12 cellular contexts compared by ENCODE assay signal in the genomic region with DNA sequence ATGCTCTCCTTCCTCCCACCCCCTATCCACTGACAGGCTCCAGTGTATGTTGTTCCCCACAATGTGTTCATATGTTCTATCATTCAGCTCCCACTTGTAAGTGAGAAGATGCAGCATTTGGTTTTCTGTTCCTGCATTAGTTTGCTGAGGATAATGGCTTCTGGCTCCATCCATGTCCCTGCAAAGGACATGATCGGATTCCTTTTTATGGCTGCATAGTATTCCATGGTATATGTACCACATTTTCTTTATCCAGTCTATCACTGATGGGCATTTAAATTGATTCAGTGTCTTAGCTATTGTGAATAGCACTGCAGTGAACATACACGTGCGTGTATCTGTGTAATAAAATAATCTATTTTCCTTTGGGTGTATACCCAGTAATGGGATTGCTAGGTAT. TPM values are rescaled to one million over a fixed set of nuclear protein-coding genes. Genes with fewer than 3 reads are reported as not detected.
DNase-seq lines count a peak whose midpoint lies in the region; ATAC-seq, FAIRE-seq and TF ChIP-seq lines count a peak whose summit lies in the region.
"Not testable (repeated sequence)": the region's sequence is repeated elsewhere in the genome, so short reads cannot be mapped to it uniquely, and the experiment has no call there.
"Had no signal": no experiment of that assay in that cellular context is flagged by ENCODE, and none has a peak within 500 bp of the region (broad histone marks: within the 10 kb centered on the region; RNA-seq: fewer than 3 reads in every experiment).

No MANE protein-coding gene starts in this region.

- not testable (repeated sequence) for TF ChIP-seq RAD21 in K562 (CRISPR knock-in tag; conservative IDR thresholded peaks at IDR 0.05 in 1 of 2, IDR thresholded peaks at IDR 0.05 in 1 of 2)

- not testable (repeated sequence) for TF ChIP-seq POLR2A in GM12891 (IDR thresholded peaks at IDR 0.05; ENCODE audit: low read depth, low read length); K562 (conservative IDR thresholded peaks at IDR 0.05)

- H3K4me2 ChIP-seq in Loucy (ENCODE audit: low read depth, low read length, poor library complexity, severe bottlenecking): peak overlapping the region; percentile 31
- H3K4me2 ChIP-seq in K562 (ENCODE audit: insufficient read depth, low read length): not testable (repeated sequence)

- H3K4me3 ChIP-seq in HEK293 (ENCODE audit: low read depth, low read length); Loucy (ENCODE audit: low read length, poor library complexity, severe bottlenecking); K562: not testable (repeated sequence)

- H3K9ac ChIP-seq in Loucy (ENCODE audit: low read depth, low read length, poor library complexity, severe bottlenecking); K562 (ENCODE audit: insufficient read depth in 1 of 2, low read depth in 2 of 2, low read length in 2 of 2): not testable (repeated sequence)

- ATAC-seq in CD4-positive, alpha-beta T cell (ENCODE audit: poor library complexity); K562: not testable (repeated sequence)

- not testable (repeated sequence) for H2AFZ ChIP-seq in Loucy (ENCODE audit: low read length); K562 (ENCODE audit: low read depth, low read length)

- not testable (repeated sequence) for H3F3A ChIP-seq in Loucy (ENCODE audit: low read depth)

- H3K9me3 Mint-ChIP-seq in CD4-positive, alpha-beta T cell: peaks cover 22% of the 10 kb centered on the region
- peaks cover 25% of the 10 kb centered on the region for H3K9me3 Mint-ChIP-seq in activated naive CD8-positive, alpha-beta T cell (ENCODE audit: low read depth)

- H3K9me3 ChIP-seq in CD4-positive, alpha-beta T cell (ENCODE audit: control insufficient read depth, low read length): peaks cover 27% of the 10 kb centered on the region
- H3K9me3 ChIP-seq in HEK293 (ENCODE audit: control insufficient read depth, insufficient read depth, low read depth, low read length); Loucy (ENCODE audit: insufficient read depth, low read depth, low read length); K562 (replicated peaks; ENCODE audit: control insufficient read depth, insufficient read depth, low read depth, low read length): not testable (repeated sequence)

- not testable (repeated sequence) for TF ChIP-seq EP300 in K562 (IDR thresholded peaks at IDR 0.05; ENCODE audit: low read length)

- not testable (repeated sequence) for H3K36me3 ChIP-seq in HEK293 (ENCODE audit: control insufficient read depth in 2 of 2, insufficient read depth in 1 of 2, low read length in 2 of 2); Loucy (ENCODE audit: insufficient read depth, low read length)
- peaks cover 12% of the 10 kb centered on the region; the same call in 2 of the 3 replicates for H3K36me3 ChIP-seq in K562 (ENCODE audit: control insufficient read depth, insufficient read depth, low read length)

- H3K27ac ChIP-seq in CD4-positive, alpha-beta T cell (ENCODE audit: low read depth, low read length); HEK293 (ENCODE audit: extremely low read depth, low read depth, low read length); K562 (ENCODE audit: extremely low read depth, low read depth, low read length): not testable (repeated sequence)

- not testable (repeated sequence) for H3K9me2 ChIP-seq in Loucy (replicated peaks; ENCODE audit: low read depth, low read length)

- intact Hi-C loops in CD4-positive, alpha-beta T cell (cut with DNase I, micrococcal nuclease): loop anchor here (10.0 kb wide), 3 partner anchors 624 to 1964 kb away; a partner anchor contains a TSS
- intact Hi-C loops in K562 (cut with micrococcal nuclease): not testable (repeated sequence)

- DNase-seq in CD4-positive, alpha-beta T cell; GM12891 (ENCODE audit: insufficient read length, low spot score); K562 (ENCODE audit: extremely low read depth in 1 of 4, low spot score in 3 of 4): not testable (repeated sequence)

- H3K4me1 Mint-ChIP-seq in CD4-positive, alpha-beta T cell (ENCODE audit: low read depth): peaks cover 83% of the 10 kb centered on the region
- H3K4me1 Mint-ChIP-seq in activated naive CD8-positive, alpha-beta T cell (ENCODE audit: low read depth): peaks cover 68% of the 10 kb centered on the region

- not testable (repeated sequence) for TF ChIP-seq CTCF in CD4-positive, alpha-beta T cell (IDR thresholded peaks at IDR 0.05); HEK293 (tag by site-specific recombination; IDR thresholded peaks at IDR 0.05); Loucy (conservative IDR thresholded peaks at IDR 0.05; ENCODE audit: low read length); K562 (IDR thresholded peaks at IDR 0.05 in 2 of 3, conservative IDR thresholded peaks at IDR 0.05 in 1 of 3; ENCODE audit: insufficient read depth in 2 of 3, low read depth in 1 of 3, low read length in 3 of 3)

- H3K79me2 ChIP-seq in Loucy (ENCODE audit: insufficient read depth, low read length) (peaks cover 90% of the 10 kb centered on the region), K562 (ENCODE audit: control insufficient read depth, insufficient read depth, low read length) (peaks cover 98% of the 10 kb centered on the region)

- peaks cover 76% of the 10 kb centered on the region for H3K36me3 Mint-ChIP-seq in CD4-positive, alpha-beta T cell (ENCODE audit: low read depth)
- peaks cover 40% of the 10 kb centered on the region for H3K36me3 Mint-ChIP-seq in activated naive CD8-positive, alpha-beta T cell

- H3K4me3 Mint-ChIP-seq in CD4-positive, alpha-beta T cell: peak overlapping the region; percentile 32
- peak overlapping the region; percentile 27 for H3K4me3 Mint-ChIP-seq in activated naive CD8-positive, alpha-beta T cell

- in situ Hi-C loops in K562 (cut with MboI): not testable (repeated sequence)

- BruUV-seq in K562 (replicated peaks; lab: Mats Ljungman, UMichigan): not testable (repeated sequence)

- peak; percentile 35 for FAIRE-seq in GM12891 (lab: Jason Lieb, UNC)
- not testable (repeated sequence) for FAIRE-seq in K562 (lab: Jason Lieb, UNC)

- not testable (repeated sequence) for H3K27me3 Mint-ChIP-seq in CD4-positive, alpha-beta T cell; activated naive CD8-positive, alpha-beta T cell

- 92% methylated on average over 3 of the region's 3 CpGs for WGBS in K562 (ENCODE audit: insufficient coverage, low coverage, missing lambda C conversion rate)

- POLR2A ChIA-PET in CD4-positive, alpha-beta T cell (lab: Charles Lee); HEK293 (lab: Yijun Ruan, JAX): not testable (repeated sequence)
- POLR2A ChIA-PET in K562 (lab: Yijun Ruan, JAX): interaction anchor here (0.8 kb wide), 1 partner anchor 15 kb away, joined by 3 read pairs; no protein-coding TSS in a partner anchor

- CTCF ChIA-PET in CD4-positive, alpha-beta T cell (lab: Charles Lee); HEK293 (lab: Yijun Ruan, JAX); K562 (lab: Yijun Ruan, JAX; ENCODE audit: low intra/inter-chr PET ratio): not testable (repeated sequence)

- H3K4me1 ChIP-seq in HEK293 (ENCODE audit: control insufficient read depth, insufficient read depth, low read length); K562 (replicated peaks in 1 of 2; ENCODE audit: control insufficient read depth in 2 of 2, insufficient read depth in 2 of 2, low read length in 2 of 2): not testable (repeated sequence)
- H3K4me1 ChIP-seq in Loucy (ENCODE audit: insufficient read depth, low read length, poor library complexity, severe bottlenecking): peaks cover 42% of the 10 kb centered on the region

- H3K27me3 ChIP-seq in CD4-positive, alpha-beta T cell (ENCODE audit: control insufficient read depth, insufficient read depth, low read length); Loucy (ENCODE audit: insufficient read depth, low read length, poor library complexity, severe bottlenecking); K562 (ENCODE audit: control insufficient read depth in 2 of 2, insufficient read depth in 2 of 2, low read length in 2 of 2): not testable (repeated sequence)

- H3K27ac Mint-ChIP-seq in CD4-positive, alpha-beta T cell; activated naive CD8-positive, alpha-beta T cell: not testable (repeated sequence)

- not testable (repeated sequence) for H3K9me1 ChIP-seq in K562 (ENCODE audit: control insufficient read depth, insufficient read depth, low read length)

- H4K20me1 ChIP-seq in Loucy (ENCODE audit: insufficient read depth, low read length, poor library complexity, severe bottlenecking): peaks cover 28% of the 10 kb centered on the region
- H4K20me1 ChIP-seq in K562 (replicated peaks; ENCODE audit: control insufficient read depth, insufficient read depth, low read length): not testable (repeated sequence)

RNA-seq across cellular contexts. Expression of a gene that starts 5.8 kb away (rescaled TPM):
- total RNA-seq in CD4-positive, alpha-beta T cell: 10 to 100 TPM; 32.1 to 36.7 TPM
- 21.5 TPM for polyA plus RNA-seq in GM12891 (2012; ENCODE audit: low read depth, missing spikeins)
- 15.0 and 29.3 TPM in 2 replicates for total RNA-seq in K562 (2011; cell fraction: chromatin; rRNA removed; ENCODE audit: low replicate concordance)
- 4.5 and 8.6 TPM in 2 replicates for total RNA-seq in K562 (2011; cell fraction: nucleolus; rRNA removed)
- total RNA-seq in K562 (2011; cell fraction: nucleoplasm; rRNA removed): 12.8 and 26.0 TPM in 2 replicates
- 20.7 and 37.0 TPM in 2 replicates for total RNA-seq in K562 (2014; rRNA removed)
- total RNA-seq in K562 (2014; rRNA removed; fragmentation: Illumina TruSeq; extraction: Trizol): 38.0 and 40.3 TPM in 2 replicates
- total RNA-seq in K562 (2015; rRNA removed; fragmentation: Illumina TruSeq; extraction: Trizol): 30.3 and 31.9 TPM in 2 replicates
- 52.3 and 62.5 TPM in 2 replicates for total RNA-seq in K562 (2021)
- polyA plus RNA-seq in K562 (2011; rRNA removed): 101 and 105 TPM in 2 replicates
- 33.2 and 61.8 TPM in 2 replicates for polyA plus RNA-seq in K562 (2011; cell fraction: cytosol; rRNA removed)
- 96.2 and 126 TPM in 2 replicates for polyA plus RNA-seq in K562 (2011; cell fraction: nucleus; rRNA removed)
- polyA plus RNA-seq in K562 (2012): 36.5 and 64.3 TPM in 2 replicates
- polyA plus RNA-seq in K562 (2014; fragmentation: Illumina TruSeq; extraction: Trizol): 79.0 and 89.1 TPM in 2 replicates
- 10 to 100 TPM in 1 of 2 experiments, 1 to 10 TPM in 1; 8.3 to 12.1 TPM for polyA plus RNA-seq in K562 (2014; fragmentation: Nextera tagmentation; extraction: Ambion mirVana)
- 20.9 and 37.2 TPM in 2 replicates for polyA plus RNA-seq in K562 (2014; rRNA removed)
- 136 and 153 TPM in 2 replicates for polyA minus RNA-seq in K562 (2011; rRNA and poly(A)+ RNA removed)
- polyA minus RNA-seq in K562 (2011; cell fraction: cytosol; rRNA and poly(A)+ RNA removed): 42.9 and 45.3 TPM in 2 replicates
- 9.0 and 16.4 TPM in 2 replicates for polyA minus RNA-seq in K562 (2011; cell fraction: nucleus; rRNA and poly(A)+ RNA removed)

RNA-seq across cellular contexts. Expression of a gene that starts 50.1 kb away (rescaled TPM):
- not detected for total RNA-seq in CD4-positive, alpha-beta T cell
- 2.4 TPM for polyA plus RNA-seq in GM12891 (2012; ENCODE audit: low read depth, missing spikeins)
- 0.53 and 1.1 TPM in 2 replicates for total RNA-seq in K562 (2011; cell fraction: chromatin; rRNA removed; ENCODE audit: low replicate concordance)
- 1.4 and 2.8 TPM in 2 replicates for total RNA-seq in K562 (2011; cell fraction: nucleolus; rRNA removed)
- 0.61 and 1.0 TPM in 2 replicates for total RNA-seq in K562 (2011; cell fraction: nucleoplasm; rRNA removed)
- total RNA-seq in K562 (2014; rRNA removed) (2.0 and 2.9 TPM in 2 replicates), K562 (2014; rRNA removed; fragmentation: Illumina TruSeq; extraction: Trizol) (1.2 TPM in 2 replicates), K562 (2015; rRNA removed; fragmentation: Illumina TruSeq; extraction: Trizol) (0.72 and 1.1 TPM in 2 replicates), K562 (2021) (2.7 and 3.7 TPM in 2 replicates)
- polyA plus RNA-seq in K562 (2011; rRNA removed) (0.22 and 0.95 TPM in 2 replicates), K562 (2014; fragmentation: Illumina TruSeq; extraction: Trizol) (0.64 and 0.66 TPM in 2 replicates), K562 (2014; fragmentation: Nextera tagmentation; extraction: Ambion mirVana) (under 1 TPM; 0.10 to 0.38 TPM), K562 (2014; rRNA removed) (0.58 and 0.84 TPM in 2 replicates)
- 0.19 and 2.6 TPM in 2 replicates for polyA plus RNA-seq in K562 (2011; cell fraction: cytosol; rRNA removed)
- 0.39 and 2.5 TPM in 2 replicates for polyA plus RNA-seq in K562 (2011; cell fraction: nucleus; rRNA removed)
- 0.58 and 2.0 TPM in 2 replicates for polyA plus RNA-seq in K562 (2012)
- 0.09 and 0.32 TPM in 2 replicates for polyA minus RNA-seq in K562 (2011; rRNA and poly(A)+ RNA removed)
- polyA minus RNA-seq in K562 (2011; cell fraction: cytosol; rRNA and poly(A)+ RNA removed): 0.82 and 1.4 TPM in 2 replicates
- 0.67 and 1.8 TPM in 2 replicates for polyA minus RNA-seq in K562 (2011; cell fraction: nucleus; rRNA and poly(A)+ RNA removed)
- total RNA-seq: B cell; CD4-positive, alpha-beta memory T cell; CD4-positive, CD25-positive, alpha-beta regulatory T cell; CD8-positive, alpha-beta T cell had no signal
- polyA plus RNA-seq: CD14-positive monocyte; CD4-positive, CD25-positive, alpha-beta regulatory T cell; CD8-positive, alpha-beta memory T cell had no signal
